ENCODE assay signal across 8 cellular contexts in genomic region chr19:12695997-12696365, GRCh38. TPM values are rescaled to one million over a fixed set of nuclear protein-coding genes. Genes with fewer than 3 reads are reported as not detected.
DNase-seq lines count a peak whose midpoint lies in the region; TF ChIP-seq lines count a peak whose summit lies in the region.

No MANE protein-coding gene starts in this region.

- no peak for TF ChIP-seq EP300 in SK-N-SH (IDR thresholded peaks at IDR 0.05; ENCODE audit: borderline replicate concordance in 1 of 2, low read depth in 1 of 2, low read length in 1 of 2)

- H3K27me3 Mint-ChIP-seq in Calu3 (ENCODE audit: unreplicated experiment): no peaks in the 10 kb centered on the region
- H3K27me3 Mint-ChIP-seq in progenitor cell of endocrine pancreas: no peaks in the 10 kb centered on the region

- H3K27ac ChIP-seq in SK-N-SH (ENCODE audit: low read depth in 2 of 2, low read length in 1 of 2): peak overlapping the region in 1 of 2 experiments; percentile 83; a peak in 2 of 4 replicates

- peak overlapping the region; percentile 89 for H2AFZ ChIP-seq in SK-N-SH (ENCODE audit: low read depth)

- H3K9ac ChIP-seq in SK-N-SH: peak overlapping the region; percentile 68

- no peaks in the 10 kb centered on the region for H4K20me1 ChIP-seq in SK-N-SH (ENCODE audit: insufficient read depth)

- peak overlapping the region; percentile 81 for H3K4me2 ChIP-seq in SK-N-SH

- H3K27me3 ChIP-seq in HAP-1 (ENCODE audit: low read depth): no peaks in the 10 kb centered on the region
- H3K27me3 ChIP-seq in SK-N-SH (ENCODE audit: insufficient read depth): no peaks in the 10 kb centered on the region

- in situ Hi-C loops in HAP-1 (cut with MboI; ENCODE audit: low sequenced_read_pairs): no loop called here

- H3K36me3 Mint-ChIP-seq in Calu3 (ENCODE audit: insufficient read depth, unreplicated experiment) (peaks cover 32% of the 10 kb centered on the region), progenitor cell of endocrine pancreas (ENCODE audit: insufficient read depth) (peaks cover 4% of the 10 kb centered on the region)

- intact Hi-C loops in Calu3 (cut with micrococcal nuclease; ENCODE audit: unreplicated experiment): no loop called here

- H3K36me3 ChIP-seq in HAP-1 (replicated peaks): peaks cover 21% of the 10 kb centered on the region
- peaks cover 15 to 17% of the 10 kb centered on the region in 2 experiments for H3K36me3 ChIP-seq in SK-N-SH (replicated peaks in 1 of 2; ENCODE audit: control insufficient read depth in 1 of 2, insufficient read depth in 2 of 2, low read length in 1 of 2)

- no CpG with 5 or more reads among the region's 36 CpGs for WGBS in SK-N-SH (ENCODE audit: low lambda C conversion rate)

- H3K9me3 Mint-ChIP-seq in Calu3 (ENCODE audit: low read depth, unreplicated experiment) (no peaks in the 10 kb centered on the region), progenitor cell of endocrine pancreas (ENCODE audit: low read depth) (no peaks in the 10 kb centered on the region)

- CTCF ChIA-PET in Calu3 (lab: Charles Lee): no interaction called here
- CTCF ChIA-PET in SK-N-SH (lab: Yijun Ruan, JAX): interaction anchor here (0.9 to 2.9 kb wide), 7 partner anchors 10 to 152 kb away, joined by 4 to 11 read pairs (median 4); no protein-coding TSS in a partner anchor

- no peak for DNase-seq in Calu3
- DNase-seq in HAP-1 (ENCODE audit: low spot score in 2 of 2): no peak
- DNase-seq in SK-N-SH: peak; percentile 59
- DNase-seq in fibroblast of pulmonary artery (ENCODE audit: low read depth): no peak
- DNase-seq in progenitor cell of endocrine pancreas (ENCODE audit: low spot score, unreplicated experiment): no peak
- no peak for DNase-seq in effector CD4-positive, alpha-beta T cell
- DNase-seq in anterior cingulate cortex (lab: John Stamatoyannopoulos, UW): no peak
- DNase-seq in HuH-7 (ENCODE audit: low spot score): no peak

- H3K27ac Mint-ChIP-seq in Calu3 (ENCODE audit: unreplicated experiment): peak overlapping the region; percentile 68
- H3K27ac Mint-ChIP-seq in progenitor cell of endocrine pancreas: peak overlapping the region; percentile 96

- H3K9me2 ChIP-seq in SK-N-SH: no peaks in the 10 kb centered on the region

- H3F3A ChIP-seq in SK-N-SH (replicated peaks; ENCODE audit: insufficient read depth): peaks cover 33% of the 10 kb centered on the region

- H3K4me3 ChIP-seq in HAP-1 (peak overlapping the region; percentile 86), SK-N-SH (ENCODE audit: low read depth in 2 of 2, low read length in 1 of 2) (peak overlapping the region; percentile 81 to 89), fibroblast of pulmonary artery (replicated peaks; ENCODE audit: low read depth, low read length) (peak overlapping the region; percentile 84)

- TF ChIP-seq CTCF in Calu3 (IDR thresholded peaks at IDR 0.05; ENCODE audit: unreplicated experiment) (no peak), SK-N-SH (IDR thresholded peaks at IDR 0.05) (no peak), fibroblast of pulmonary artery (IDR thresholded peaks at IDR 0.05; ENCODE audit: low read length, missing control alignments) (no peak), progenitor cell of endocrine pancreas (IDR thresholded peaks at IDR 0.05; ENCODE audit: unreplicated experiment) (no peak)

- no TSS peak for BruUV-seq in Calu3 (replicated peaks; lab: Mats Ljungman, UMichigan)

- H3K9me3 ChIP-seq in HAP-1: no peaks in the 10 kb centered on the region
- no peaks in the 10 kb centered on the region for H3K9me3 ChIP-seq in SK-N-SH

- H3K4me1 ChIP-seq in HAP-1: peaks cover 5% of the 10 kb centered on the region
- peaks cover 0 to 16% of the 10 kb centered on the region in 2 experiments; a peak in 2 of 4 replicates for H3K4me1 ChIP-seq in SK-N-SH (ENCODE audit: control insufficient read depth in 1 of 2, insufficient read depth in 2 of 2, low read depth in 1 of 2, low read length in 1 of 2)

- no peak for TF ChIP-seq RAD21 in SK-N-SH (IDR thresholded peaks at IDR 0.05; ENCODE audit: low read length)

- no peaks in the 10 kb centered on the region; the same call in 1 of the 2 replicates for H3K79me2 ChIP-seq in SK-N-SH (ENCODE audit: insufficient read depth)

- H3K4me3 Mint-ChIP-seq in Calu3 (ENCODE audit: low read depth, unreplicated experiment) (peak overlapping the region; percentile 70), progenitor cell of endocrine pancreas (ENCODE audit: low read depth) (peak overlapping the region; percentile 86)

- POLR2A ChIA-PET in SK-N-SH (lab: Yijun Ruan, JAX): interaction anchor here (0.6 to 1.9 kb wide), 8 partner anchors 10 to 117 kb away, joined by 3 to 5 read pairs (median 4); partner anchors contain the start of genes DHPS, MAN2B1 and WDR83

- H3K4me1 Mint-ChIP-seq in Calu3 (ENCODE audit: low read depth, unreplicated experiment): no peaks in the 10 kb centered on the region
- peaks cover 2% of the 10 kb centered on the region for H3K4me1 Mint-ChIP-seq in progenitor cell of endocrine pancreas (ENCODE audit: low read depth)

TF ChIP-seq in SK-N-SH, 30 proteins besides CTCF, POLR2A, EP300 and RAD21 (continues in another document):
- TF ChIP-seq RFX5 (IDR thresholded peaks at IDR 0.05; ENCODE audit: low read length) (no peak), IRF3 (IDR thresholded peaks at IDR 0.05; ENCODE audit: low read depth, low read length) (no peak), GABPA (IDR thresholded peaks at IDR 0.05; ENCODE audit: low read depth) (no peak), ELF1 (IDR thresholded peaks at IDR 0.05) (no peak), RXRA (IDR thresholded peaks at IDR 0.05; ENCODE audit: borderline replicate concordance, low read depth) (no peak), CHD2 (IDR thresholded peaks at IDR 0.05; ENCODE audit: low read length, partially characterized antibody) (no peak), ZBTB33 (IDR thresholded peaks at IDR 0.05; ENCODE audit: borderline replicate concordance, low read depth) (no peak), FOXJ3 (CRISPR knock-in tag; IDR thresholded peaks at IDR 0.05) (no peak), FOSL2 (IDR thresholded peaks at IDR 0.05; ENCODE audit: borderline replicate concordance, low read depth) (no peak)

RNA-seq across cellular contexts. Expression of gene FBXW9, which starts 0.5 kb away (rescaled TPM):
- 6.7 and 7.1 TPM in 2 replicates for total RNA-seq in Calu3 (2022)
- 25.9 and 26.6 TPM in 2 replicates for polyA plus RNA-seq in SK-N-SH (2012; rRNA removed)
- 9.6 and 15.9 TPM in 2 replicates for polyA plus RNA-seq in SK-N-SH (2012; cell fraction: cytosol; rRNA removed)
- 39.1 and 46.7 TPM in 2 replicates for polyA plus RNA-seq in SK-N-SH (2012; cell fraction: nucleus; rRNA removed)
- 14.6 and 15.1 TPM in 2 replicates for total RNA-seq in progenitor cell of endocrine pancreas

RNA-seq across cellular contexts. Expression of gene GNG14, which starts 8.2 kb away (rescaled TPM):
- total RNA-seq in Calu3 (2022) (not detected in 2 replicates), progenitor cell of endocrine pancreas (not detected in 2 replicates)
- not detected in 2 replicates for polyA plus RNA-seq in SK-N-SH (2012; rRNA removed)
- 0.13 TPM in 1 of 2 replicates, not detected in the other for polyA plus RNA-seq in SK-N-SH (2012; cell fraction: cytosol; rRNA removed)
- polyA plus RNA-seq in SK-N-SH (2012; cell fraction: nucleus; rRNA removed): 0.30 TPM in 1 of 2 replicates, not detected in the other

RNA-seq across cellular contexts. Expression of gene DHPS, which starts 14.3 kb away (rescaled TPM):
- total RNA-seq in Calu3 (2022): 57.6 and 69.1 TPM in 2 replicates
- polyA plus RNA-seq in SK-N-SH (2012; rRNA removed): 179 and 192 TPM in 2 replicates
- polyA plus RNA-seq in SK-N-SH (2012; cell fraction: cytosol; rRNA removed): 123 and 143 TPM in 2 replicates
- polyA plus RNA-seq in SK-N-SH (2012; cell fraction: nucleus; rRNA removed): 333 and 391 TPM in 2 replicates
- 92.0 and 106 TPM in 2 replicates for total RNA-seq in progenitor cell of endocrine pancreas

RNA-seq across cellular contexts. Expression of gene TNPO2, which starts 27.8 kb away (rescaled TPM):
- total RNA-seq in Calu3 (2022) (67.0 and 87.6 TPM in 2 replicates), progenitor cell of endocrine pancreas (109 and 113 TPM in 2 replicates)
- polyA plus RNA-seq in SK-N-SH (2012; rRNA removed): 82.4 and 112 TPM in 2 replicates
- 27.4 and 45.1 TPM in 2 replicates for polyA plus RNA-seq in SK-N-SH (2012; cell fraction: cytosol; rRNA removed)
- polyA plus RNA-seq in SK-N-SH (2012; cell fraction: nucleus; rRNA removed): 370 and 507 TPM in 2 replicates

RNA-seq across cellular contexts. Expression of gene WDR83, which starts 29.4 kb away (rescaled TPM):
- total RNA-seq in Calu3 (2022) (10.1 and 10.8 TPM in 2 replicates), progenitor cell of endocrine pancreas (16.3 and 17.2 TPM in 2 replicates)
- polyA plus RNA-seq in SK-N-SH (2012; rRNA removed): 12.8 and 18.2 TPM in 2 replicates
- polyA plus RNA-seq in SK-N-SH (2012; cell fraction: cytosol; rRNA removed): 8.2 and 11.1 TPM in 2 replicates
- polyA plus RNA-seq in SK-N-SH (2012; cell fraction: nucleus; rRNA removed): 28.5 and 44.2 TPM in 2 replicates
